8 cellular contexts compared by ENCODE assay signal in the genomic region with DNA sequence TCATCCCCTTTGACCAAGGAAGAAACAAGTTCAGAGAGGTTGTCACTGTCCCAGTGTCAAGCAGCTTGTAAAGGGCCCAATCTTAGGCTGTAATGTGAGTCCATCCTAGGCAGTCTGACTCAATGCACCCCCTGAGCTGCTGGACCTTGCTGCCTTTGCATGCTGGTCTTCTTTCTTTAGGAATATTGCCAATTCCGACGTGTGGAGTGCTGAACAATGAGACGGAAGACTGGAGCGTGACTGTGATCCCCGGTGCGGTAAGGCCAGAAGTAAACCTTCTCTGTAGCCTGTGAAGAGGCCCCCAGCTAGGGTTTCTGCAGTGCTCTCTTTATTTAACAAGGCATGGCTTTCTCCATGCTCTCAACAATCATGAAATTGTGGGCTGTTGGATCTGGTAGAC. TPM values are rescaled to one million over a fixed set of nuclear protein-coding genes. Genes with fewer than 3 reads are reported as not detected.
DNase-seq lines count a peak whose midpoint lies in the region; ATAC-seq, FAIRE-seq and TF ChIP-seq lines count a peak whose summit lies in the region.
"Had no signal": no experiment of that assay in that cellular context is flagged by ENCODE, and none has a peak within 500 bp of the region (broad histone marks: within the 10 kb centered on the region; RNA-seq: fewer than 3 reads in every experiment).

No MANE protein-coding gene starts in this region.

- CTCF ChIA-PET in CD8-positive, alpha-beta T cell (lab: Charles Lee), result no interaction called here
- CTCF ChIA-PET in activated B cell treated with CpG ODN at 0.5 μM for 24 hours (lab: Charles Lee), result interaction anchor here (1.5 kb wide), 1 partner anchor 40 kb away, joined by 3 read pairs; a partner anchor contains a TSS

- no peaks in the 10 kb centered on the region for H3K27me3 ChIP-seq in CD8-positive, alpha-beta T cell (ENCODE audit: insufficient read depth, low read length)

- TF ChIP-seq CTCF in CD8-positive, alpha-beta T cell (IDR thresholded peaks at IDR 0.05), result no peak
- no peak for TF ChIP-seq CTCF in activated B cell treated with CpG ODN at 0.5 μM for 24 hours (IDR thresholded peaks at IDR 0.05)
- no peak for TF ChIP-seq CTCF in mesothelial cell of epicardium (IDR thresholded peaks at IDR 0.05; ENCODE audit: unreplicated experiment)

- TF ChIP-seq POLR2A in GM12892 (IDR thresholded peaks at IDR 0.05; ENCODE audit: low read depth, low read length), result no peak

- no peaks in the 10 kb centered on the region for H3K27me3 Mint-ChIP-seq in CD8-positive, alpha-beta T cell (ENCODE audit: low read depth)
- H3K27me3 Mint-ChIP-seq in activated B cell treated with CpG ODN at 0.5 μM for 24 hours (no peaks in the 10 kb centered on the region), mesothelial cell of epicardium (ENCODE audit: low read depth) (no peaks in the 10 kb centered on the region)

- no peaks in the 10 kb centered on the region for H3K9me3 ChIP-seq in CD8-positive, alpha-beta T cell (ENCODE audit: low read length)

- H3K27ac ChIP-seq in CD8-positive, alpha-beta T cell (ENCODE audit: low read depth, low read length), result no peak overlapping the region

- FAIRE-seq in GM12892 (lab: Jason Lieb, UNC), result no peak
- FAIRE-seq: TTC549 had no signal

- H3K27ac Mint-ChIP-seq in CD8-positive, alpha-beta T cell, result no peak overlapping the region
- H3K27ac Mint-ChIP-seq in activated B cell treated with CpG ODN at 0.5 μM for 24 hours (no peak overlapping the region), mesothelial cell of epicardium (no peak overlapping the region)

- DNase-seq in CD8-positive, alpha-beta T cell, result no peak
- DNase-seq in activated B cell treated with CpG ODN at 0.5 μM for 24 hours (no peak), mesothelial cell of epicardium (ENCODE audit: low spot score in 2 of 2, unreplicated experiment in 2 of 2) (no peak), SK-N-DZ (ENCODE audit: low spot score) (no peak), GM12892 (ENCODE audit: insufficient read length) (no peak)
- DNase-seq: stimulated activated CD4-positive, alpha-beta T cell treated with anti-CD3 and anti-CD28 coated beads, Interleukin-2, amount 100 ng/mL, for 48 hours had no signal

- no peak for ATAC-seq in CD8-positive, alpha-beta T cell
- ATAC-seq in activated B cell treated with CpG ODN at 0.5 μM for 24 hours (ENCODE audit: low read depth) (no peak), GM21526 (IDR thresholded peaks at IDR 0.05; ENCODE audit: low FRiP score, unreplicated experiment) (no peak)

- no peaks in the 10 kb centered on the region for H3K9me3 Mint-ChIP-seq in CD8-positive, alpha-beta T cell
- H3K9me3 Mint-ChIP-seq in activated B cell treated with CpG ODN at 0.5 μM for 24 hours, result no peaks in the 10 kb centered on the region
- peaks cover 8% of the 10 kb centered on the region for H3K9me3 Mint-ChIP-seq in mesothelial cell of epicardium

- H3K36me3 ChIP-seq in CD8-positive, alpha-beta T cell (ENCODE audit: insufficient read depth, low read length), result no peaks in the 10 kb centered on the region

- H3K4me1 Mint-ChIP-seq in CD8-positive, alpha-beta T cell (ENCODE audit: low read depth), result peaks cover 17% of the 10 kb centered on the region
- peaks cover 11% of the 10 kb centered on the region for H3K4me1 Mint-ChIP-seq in activated B cell treated with CpG ODN at 0.5 μM for 24 hours
- H3K4me1 Mint-ChIP-seq in mesothelial cell of epicardium, result peaks cover 11% of the 10 kb centered on the region

- POLR2A ChIA-PET in CD8-positive, alpha-beta T cell (lab: Charles Lee), result no interaction called here
- POLR2A ChIA-PET in activated B cell treated with CpG ODN at 0.5 μM for 24 hours (lab: Charles Lee), result interaction anchor here (0.7 to 1.3 kb wide), 4 partner anchors 38 to 1170 kb away, joined by 3 to 10 read pairs (median 4); a partner anchor contains a TSS

- intact Hi-C loops in CD8-positive, alpha-beta T cell (cut with DNase I, micrococcal nuclease), result loop anchor here (1.0 kb wide), 2 partner anchors 39 to 40 kb away; a partner anchor contains a TSS
- intact Hi-C loops in activated B cell treated with CpG ODN at 0.5 μM for 24 hours (cut with micrococcal nuclease), result loop anchor here (1.0 to 2.0 kb wide), 3 partner anchors 39 to 307 kb away; a partner anchor contains a TSS

- H3K4me1 ChIP-seq in CD8-positive, alpha-beta T cell (ENCODE audit: insufficient read depth, low read length), result peaks cover 11% of the 10 kb centered on the region

- H3K4me3 Mint-ChIP-seq in CD8-positive, alpha-beta T cell, result peak overlapping the region; percentile 87
- peak overlapping the region; percentile 91 for H3K4me3 Mint-ChIP-seq in activated B cell treated with CpG ODN at 0.5 μM for 24 hours
- H3K4me3 Mint-ChIP-seq in mesothelial cell of epicardium, result peak overlapping the region; percentile 91

- H3K36me3 Mint-ChIP-seq in CD8-positive, alpha-beta T cell, result peaks cover 28% of the 10 kb centered on the region
- H3K36me3 Mint-ChIP-seq in activated B cell treated with CpG ODN at 0.5 μM for 24 hours (ENCODE audit: low read depth) (peaks cover 25% of the 10 kb centered on the region), mesothelial cell of epicardium (peaks cover 16% of the 10 kb centered on the region)

- no peak overlapping the region for H3K4me3 ChIP-seq in CD8-positive, alpha-beta T cell (ENCODE audit: low read depth, low read length)

RNA-seq across cellular contexts. Expression of a gene that starts 1.0 kb away (rescaled TPM):
- total RNA-seq in CD8-positive, alpha-beta T cell, result 1 to 10 TPM; 1.9 to 3.3 TPM
- total RNA-seq in activated B cell treated with CpG ODN at 0.5 μM for 24 hours (10.3 and 11.9 TPM in 2 replicates), mesothelial cell of epicardium (15.7 to 16.8 TPM (median 16.8 TPM) in 3 replicates)
- polyA plus RNA-seq in SK-N-DZ (2014; cell fraction: cytosol; rRNA removed), result 12.7 and 13.1 TPM in 2 replicates
- polyA plus RNA-seq in SK-N-DZ (2014; cell fraction: nucleus; rRNA removed), result 9.9 and 10.6 TPM in 2 replicates
- 5.4 TPM for polyA plus RNA-seq in GM12892 (2012; ENCODE audit: missing spikeins)

RNA-seq across cellular contexts. Expression of a gene that starts 38.2 kb away (rescaled TPM):
- 10 to 100 TPM; 11.8 to 15.2 TPM for total RNA-seq in CD8-positive, alpha-beta T cell
- total RNA-seq in activated B cell treated with CpG ODN at 0.5 μM for 24 hours (33.8 and 36.2 TPM in 2 replicates), mesothelial cell of epicardium (36.1 to 38.7 TPM (median 36.4 TPM) in 3 replicates)
- polyA plus RNA-seq in SK-N-DZ (2014; cell fraction: cytosol; rRNA removed), result 45.0 and 62.9 TPM in 2 replicates
- 17.8 and 24.2 TPM in 2 replicates for polyA plus RNA-seq in SK-N-DZ (2014; cell fraction: nucleus; rRNA removed)
- polyA plus RNA-seq in GM12892 (2012; ENCODE audit: missing spikeins), result 36.1 TPM

RNA-seq across cellular contexts. Expression of a gene that starts 38.4 kb away (rescaled TPM):
- total RNA-seq in CD8-positive, alpha-beta T cell, result 10 to 100 TPM; 35.9 to 40.0 TPM
- total RNA-seq in activated B cell treated with CpG ODN at 0.5 μM for 24 hours (67.3 and 79.7 TPM in 2 replicates), mesothelial cell of epicardium (45.9 to 51.4 TPM (median 50.0 TPM) in 3 replicates)
- polyA plus RNA-seq in SK-N-DZ (2014; cell fraction: cytosol; rRNA removed), result 118 and 197 TPM in 2 replicates
- 276 and 308 TPM in 2 replicates for polyA plus RNA-seq in SK-N-DZ (2014; cell fraction: nucleus; rRNA removed)
- polyA plus RNA-seq in GM12892 (2012; ENCODE audit: missing spikeins), result 42.5 TPM

RNA-seq across cellular contexts. Expression of a gene that starts 40.3 kb away (rescaled TPM):
- 10 to 100 TPM; 26.1 to 32.1 TPM for total RNA-seq in CD8-positive, alpha-beta T cell
- total RNA-seq in activated B cell treated with CpG ODN at 0.5 μM for 24 hours (54.9 and 57.8 TPM in 2 replicates), mesothelial cell of epicardium (36.3 to 40.0 TPM (median 38.1 TPM) in 3 replicates)
- polyA plus RNA-seq in SK-N-DZ (2014; cell fraction: cytosol; rRNA removed), result 23.6 and 34.0 TPM in 2 replicates
- polyA plus RNA-seq in SK-N-DZ (2014; cell fraction: nucleus; rRNA removed), result 42.8 and 56.0 TPM in 2 replicates
- 24.7 TPM for polyA plus RNA-seq in GM12892 (2012; ENCODE audit: missing spikeins)
